Comparison of ENCODE assay signal across 15 cellular contexts in the genomic region with DNA sequence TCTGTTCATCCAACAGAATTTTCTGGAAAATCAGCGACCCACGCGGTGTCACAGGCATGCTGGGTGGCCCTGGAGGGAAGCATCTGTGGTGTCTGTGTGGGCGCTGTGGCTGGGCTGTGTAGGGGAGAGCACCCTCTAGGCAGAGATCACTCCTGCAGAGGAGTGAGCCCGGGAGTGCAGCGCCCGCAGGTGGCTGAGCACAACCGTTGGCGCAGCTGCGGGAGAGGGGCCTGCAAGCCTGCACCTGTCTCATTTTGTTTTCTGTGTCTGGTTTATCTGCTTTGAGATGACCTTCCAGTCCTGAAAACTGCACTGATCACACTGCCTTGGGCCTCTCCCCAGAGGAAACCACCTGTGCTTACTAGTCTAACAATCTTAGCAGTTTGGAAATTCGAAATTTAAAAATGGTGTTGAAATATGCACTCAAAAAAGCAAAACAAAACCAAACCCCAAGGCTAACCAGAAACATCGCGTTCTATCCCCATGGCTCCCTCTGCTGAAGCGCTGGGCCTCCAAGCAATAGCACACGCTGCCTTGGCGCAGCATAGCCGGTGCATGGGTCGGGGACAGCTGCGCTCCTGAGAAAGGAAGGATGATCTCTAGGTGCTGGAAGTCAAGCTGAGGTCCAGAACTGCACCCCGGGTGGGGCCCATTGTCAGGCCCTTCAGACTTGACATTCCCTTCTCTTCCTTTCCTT. TPM values are rescaled to one million over a fixed set of nuclear protein-coding genes. Genes with fewer than 3 reads are reported as not detected.
DNase-seq lines count a peak whose midpoint lies in the region; ATAC-seq lines count a peak whose summit lies in the region.
"Had no signal": no experiment of that assay in that cellular context is flagged by ENCODE, and none has a peak within 500 bp of the region (broad histone marks: within the 10 kb centered on the region; RNA-seq: fewer than 3 reads in every experiment).

No MANE protein-coding gene starts in this region.

- ATAC-seq in HG02798 (IDR thresholded peaks at IDR 0.05; ENCODE audit: poor library complexity, unreplicated experiment) (peak; percentile 43), esophagus mucosa (peak; percentile 60), GM19035 (IDR thresholded peaks at IDR 0.05; ENCODE audit: unreplicated experiment) (no peak), GM18520 (IDR thresholded peaks at IDR 0.05; ENCODE audit: unreplicated experiment) (no peak)
- ATAC-seq: sciatic nerve had no signal

- DNase-seq in DMS153 (lab: John Stamatoyannopoulos, UW) (peak; percentile 71), NCI-H526 treated with DMSO at 0.1 percent for 48 hours (lab: John Stamatoyannopoulos, UW) (peak; percentile 89), SK-N-DZ (ENCODE audit: low spot score) (no peak)
- no peak for DNase-seq in activated effector memory CD4-positive, alpha-beta T cell treated with Interleukin-2 at 50 U/mL for 16 hours
- DNase-seq: amygdala, DMS 273 treated with DMSO at 0.1 percent for 48 hours, foreskin fibroblast, islet precursor cell, Karpas-422 had no signal

RNA-seq across cellular contexts. Expression of gene FAM3B, which starts 4.8 kb away (rescaled TPM):
- total RNA-seq in esophagus mucosa: 23.3 TPM
- 0.21 TPM in 1 of 2 replicates, not detected in the other for polyA plus RNA-seq in SK-N-DZ (2014; cell fraction: cytosol; rRNA removed)
- not detected in 2 replicates for polyA plus RNA-seq in SK-N-DZ (2014; cell fraction: nucleus; rRNA removed)
- total RNA-seq: myocyte had no signal

RNA-seq across cellular contexts. Expression of gene MX2, which starts 40.5 kb away (rescaled TPM):
- 4.2 TPM for total RNA-seq in esophagus mucosa
- polyA plus RNA-seq in SK-N-DZ (2014; cell fraction: cytosol; rRNA removed): not detected in 2 replicates
- not detected in 2 replicates for polyA plus RNA-seq in SK-N-DZ (2014; cell fraction: nucleus; rRNA removed)

Comparison
In these comparisons a context has a peak if more than half of its experiments do, and no peak if none do; other contexts are left out.
1. DNase-seq: peak in DMS153 (single experiment) and NCI-H526 treated with DMSO at 0.1 percent for 48 hours (single experiment); none in activated effector memory CD4-positive, alpha-beta T cell treated with Interleukin-2 at 50 U/mL for 16 hours (single experiment) and SK-N-DZ (single experiment).
2. ATAC-seq: peak in HG02798 (single experiment) and esophagus mucosa (single experiment); none in GM19035 (single experiment) and GM18520 (single experiment).